11 cellular contexts compared by ENCODE assay signal in the genomic region with DNA sequence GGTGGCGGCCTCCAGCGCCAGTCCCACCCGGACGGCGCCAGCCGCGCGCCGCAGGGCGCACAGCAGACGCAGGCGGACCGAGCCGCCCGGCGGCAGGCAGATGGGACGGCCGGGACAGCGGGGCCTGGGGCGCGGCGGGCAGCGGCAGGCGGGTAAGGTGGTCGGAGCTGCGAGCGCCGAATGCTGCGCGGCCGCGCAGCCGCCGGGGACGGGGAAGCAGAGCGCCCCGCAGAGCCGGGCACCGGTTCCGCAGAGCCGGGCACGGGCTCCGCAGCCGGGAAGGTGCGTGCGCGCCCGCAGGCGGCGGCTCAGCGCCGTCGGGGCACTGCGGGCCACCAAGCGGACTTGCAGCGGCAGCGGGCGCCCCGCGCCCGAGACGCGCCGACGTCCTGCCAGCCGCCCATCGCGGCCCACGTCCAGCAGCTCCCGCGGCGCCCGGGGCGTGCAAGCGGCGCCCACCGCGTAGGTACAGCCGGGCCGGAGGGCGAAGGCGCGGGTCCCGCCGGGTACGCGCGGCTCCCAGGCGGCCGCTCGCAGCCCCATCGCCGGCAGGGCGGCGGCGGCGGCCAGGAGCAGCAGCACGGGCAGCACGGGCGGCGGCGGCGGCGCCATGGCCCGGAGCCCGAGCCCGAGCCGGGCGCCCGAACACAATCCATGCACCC. TPM values are rescaled to one million over a fixed set of nuclear protein-coding genes. Genes with fewer than 3 reads are reported as not detected.
A peak's percentile ranks its signal among the peaks of the same experiment; 100 is the strongest.
DNase-seq lines count a peak whose midpoint lies in the region; ATAC-seq lines count a peak whose summit lies in the region.
"Had no signal": no experiment of that assay in that cellular context is flagged by ENCODE, and none has a peak within 500 bp of the region (broad histone marks: within the 10 kb centered on the region; RNA-seq: fewer than 3 reads in every experiment).

No MANE protein-coding gene starts in this region.

- in situ Hi-C loops in ACHN (cut with HindIII; ENCODE audit: low pct_ligation_motif_present, low pct_unique_long_range_greater_than_20kb, low sequenced_read_pairs): no loop called here

- H3K36me3 ChIP-seq in HUES6 (ENCODE audit: control insufficient read depth, insufficient read depth, low read length) (peaks cover 16% of the 10 kb centered on the region), ectodermal cell (ENCODE audit: control insufficient read depth, insufficient read depth, low read length) (peaks cover 30% of the 10 kb centered on the region), mesodermal cell (ENCODE audit: control insufficient read depth, insufficient read depth, low read length) (peaks cover 10% of the 10 kb centered on the region)

- H3K4me1 ChIP-seq in HUES6 (ENCODE audit: control insufficient read depth, insufficient read depth, low read length): peaks cover 14% of the 10 kb centered on the region
- peaks cover 20% of the 10 kb centered on the region for H3K4me1 ChIP-seq in ectodermal cell (ENCODE audit: control insufficient read depth, insufficient read depth, low read length)
- peaks cover 9% of the 10 kb centered on the region for H3K4me1 ChIP-seq in mesodermal cell (ENCODE audit: control insufficient read depth, insufficient read depth, low read length, poor library complexity, severe bottlenecking)

- WGBS in ectodermal cell, 2 experiments: 1% methylated on average over 110 of the region's 110 CpGs
- WGBS in mesodermal cell (ENCODE audit: insufficient coverage in 2 of 2), 2 experiments: 1 to 2% methylated on average over 87 to 97 of the region's 110 CpGs

- ATAC-seq in GM18519 (IDR thresholded peaks at IDR 0.05; ENCODE audit: low FRiP score, unreplicated experiment) (no peak), HG03175 (IDR thresholded peaks at IDR 0.05; ENCODE audit: unreplicated experiment) (no peak)

- H3K4me3 ChIP-seq in HUES6 (ENCODE audit: low read depth, low read length) (peak overlapping the region; percentile 58), ectodermal cell (ENCODE audit: insufficient read depth, low read depth, low read length) (peak overlapping the region; percentile 62), mesodermal cell (ENCODE audit: extremely low read depth, insufficient read depth, low read length, poor library complexity, severe bottlenecking) (peak overlapping the region; percentile 41)

- H3K9ac ChIP-seq in HUES6 (ENCODE audit: low read length): no peak overlapping the region

- H3K27ac ChIP-seq in HUES6 (ENCODE audit: low read depth, low read length) (no peak overlapping the region), ectodermal cell (ENCODE audit: insufficient read depth, low read depth, low read length, poor library complexity, severe bottlenecking) (no peak overlapping the region), mesodermal cell (ENCODE audit: low read depth, low read length, severe bottlenecking) (no peak overlapping the region)

- peak; percentile 12 for DNase-seq in ACHN
- no peak for DNase-seq in mucosa of gallbladder (ENCODE audit: low spot score)
- no peak for DNase-seq in activated CD8-positive, alpha-beta memory T cell treated with anti-CD3 and anti-CD28 coated beads, Interleukin-2, amount 50 U/mL, for 4 hours
- DNase-seq: cortex of kidney, left cardiac atrium, T-helper 1 cell had no signal

- H3K27me3 ChIP-seq in HUES6 (ENCODE audit: control insufficient read depth, insufficient read depth, low read length): peaks cover 56% of the 10 kb centered on the region
- peaks cover 27% of the 10 kb centered on the region for H3K27me3 ChIP-seq in ectodermal cell (ENCODE audit: control insufficient read depth, insufficient read depth, low read length, poor library complexity, severe bottlenecking)

- H3K9me3 ChIP-seq in HUES6 (ENCODE audit: control insufficient read depth, insufficient read depth, low read depth, low read length): peaks cover 10% of the 10 kb centered on the region; the same call in 1 of the 2 replicates
- peaks cover 4% of the 10 kb centered on the region for H3K9me3 ChIP-seq in ectodermal cell (ENCODE audit: control insufficient read depth, low read length)
- H3K9me3 ChIP-seq in mesodermal cell (ENCODE audit: control insufficient read depth, low read length): peaks cover 23% of the 10 kb centered on the region

RNA-seq across cellular contexts. Expression of a gene that starts 0.7 kb away (rescaled TPM):
- polyA plus RNA-seq in ectodermal cell (2013, experiment 1 of 4): 27.5 TPM
- polyA plus RNA-seq in ectodermal cell (2013, experiment 2 of 4): 39.8 TPM
- polyA plus RNA-seq in ectodermal cell (2013, experiment 3 of 4): 32.8 TPM
- 38.3 TPM for polyA plus RNA-seq in ectodermal cell (2013, experiment 4 of 4)
- 6.8 TPM for polyA plus RNA-seq in mesodermal cell (2013, experiment 1 of 2)
- polyA plus RNA-seq in mesodermal cell (2013, experiment 2 of 2): 5.1 TPM
- total RNA-seq in mucosa of gallbladder: 6.7 TPM
